ENCODE assay signal across 8 cellular contexts in genomic region chr14:72904840-72905561, GRCh38. TPM values are rescaled to one million over a fixed set of nuclear protein-coding genes. Genes with fewer than 3 reads are reported as not detected.
DNase-seq lines count a peak whose midpoint lies in the region; ATAC-seq lines count a peak whose summit lies in the region.

No MANE protein-coding gene starts in this region.

- H4K91ac ChIP-seq in trophoblast cell (ENCODE audit: low read depth, low read length): no peak overlapping the region

- no peak overlapping the region for H3K27ac ChIP-seq in Karpas-422 (ENCODE audit: low read length)
- no peak overlapping the region for H3K27ac ChIP-seq in SJSA1
- no peak overlapping the region for H3K27ac ChIP-seq in trophoblast cell (ENCODE audit: low read depth, low read length)

- H4K12ac ChIP-seq in trophoblast cell (ENCODE audit: low read depth, low read length): no peak overlapping the region

- H3K4me1 ChIP-seq in Karpas-422 (ENCODE audit: low read length): peaks cover 19% of the 10 kb centered on the region
- H3K4me1 ChIP-seq in SJSA1 (replicated peaks): peaks cover 28% of the 10 kb centered on the region
- peaks cover 10 to 18% of the 10 kb centered on the region in 2 experiments for H3K4me1 ChIP-seq in trophoblast cell (ENCODE audit: control insufficient read depth in 1 of 2, insufficient read depth in 2 of 2, low read length in 2 of 2)

- ATAC-seq in GM18502 (IDR thresholded peaks at IDR 0.05; ENCODE audit: poor library complexity, unreplicated experiment): no peak
- ATAC-seq in HG02840 (IDR thresholded peaks at IDR 0.05; ENCODE audit: low FRiP score, unreplicated experiment): no peak

- H3K14ac ChIP-seq in trophoblast cell (ENCODE audit: low read length): no peak overlapping the region

- no peak overlapping the region for H2BK5ac ChIP-seq in trophoblast cell (ENCODE audit: low read depth, low read length, poor library complexity)

- no peak overlapping the region for H2AFZ ChIP-seq in Karpas-422 (ENCODE audit: low read length)
- no peak overlapping the region for H2AFZ ChIP-seq in trophoblast cell (ENCODE audit: insufficient read depth, low read length, poor library complexity)

- WGBS in trophoblast cell (ENCODE audit: extremely low coverage, insufficient coverage, insufficient read length): no CpG with 5 or more reads among the region's 5 CpGs

- H3K9me3 ChIP-seq in Karpas-422 (ENCODE audit: low read length) (no peaks in the 10 kb centered on the region), SJSA1 (replicated peaks) (no peaks in the 10 kb centered on the region), trophoblast cell (ENCODE audit: insufficient read depth, low read depth, low read length) (no peaks in the 10 kb centered on the region)

- DNase-seq in DMS79 (lab: John Stamatoyannopoulos, UW) (peak; percentile 29), Karpas-422 (peak; percentile 92), SJSA1 (ENCODE audit: low read depth in 1 of 2, low spot score in 2 of 2) (peak; percentile 51 to 66), globus pallidus (ENCODE audit: low spot score) (peak; percentile 63), trophoblast cell (peak; percentile 58 to 89)
- DNase-seq in activated naive CD4-positive, alpha-beta T cell treated with Interleukin-2 at 50 U/mL for 16 hours: peak; percentile 63

- H3K79me1 ChIP-seq in trophoblast cell (ENCODE audit: low read length): peaks cover 1% of the 10 kb centered on the region

- no peaks in the 10 kb centered on the region for H4K20me1 ChIP-seq in Karpas-422 (ENCODE audit: insufficient read depth, low read depth, low read length)

- no peak overlapping the region for H3K4ac ChIP-seq in trophoblast cell (ENCODE audit: low read depth, low read length)

- no peak overlapping the region for H3K4me2 ChIP-seq in Karpas-422 (ENCODE audit: low read depth, low read length, poor library complexity, severe bottlenecking)
- no peak overlapping the region for H3K4me2 ChIP-seq in trophoblast cell (ENCODE audit: low read length)

- no peaks in the 10 kb centered on the region for H3K27me3 ChIP-seq in Karpas-422 (ENCODE audit: low read length)
- no peaks in the 10 kb centered on the region for H3K27me3 ChIP-seq in SJSA1 (replicated peaks)
- no peaks in the 10 kb centered on the region for H3K27me3 ChIP-seq in trophoblast cell (ENCODE audit: insufficient read depth, low read length)

- H3K9ac ChIP-seq in Karpas-422 (ENCODE audit: low read length) (no peak overlapping the region), trophoblast cell (ENCODE audit: low read length) (no peak overlapping the region)

- H3K9me2 ChIP-seq in Karpas-422 (replicated peaks; ENCODE audit: insufficient read depth, low read length): no peaks in the 10 kb centered on the region

- no peak overlapping the region for H4K8ac ChIP-seq in trophoblast cell (ENCODE audit: low read depth, low read length)

- H2BK120ac ChIP-seq in trophoblast cell (ENCODE audit: insufficient read depth, low read length, poor library complexity): no peak overlapping the region

- H3K4me3 ChIP-seq in Karpas-422 (ENCODE audit: low read length): no peak overlapping the region
- H3K4me3 ChIP-seq in SJSA1: no peak overlapping the region
- no peak overlapping the region for H3K4me3 ChIP-seq in trophoblast cell (ENCODE audit: low read depth, low read length)

- no peak overlapping the region for H3K23ac ChIP-seq in trophoblast cell (ENCODE audit: low read length)

- H2BK12ac ChIP-seq in trophoblast cell (ENCODE audit: low read length): no peak overlapping the region

- H3K18ac ChIP-seq in trophoblast cell (ENCODE audit: low read length): no peak overlapping the region

- H2AK5ac ChIP-seq in trophoblast cell (ENCODE audit: low read length): no peak overlapping the region

- H3K36me3 ChIP-seq in Karpas-422 (ENCODE audit: insufficient read depth, low read length) (no peaks in the 10 kb centered on the region), SJSA1 (no peaks in the 10 kb centered on the region), trophoblast cell (ENCODE audit: control insufficient read depth in 1 of 2, insufficient read depth in 2 of 2, low read length in 2 of 2) (no peaks in the 10 kb centered on the region)

- H3K79me2 ChIP-seq in Karpas-422 (ENCODE audit: low read length) (no peaks in the 10 kb centered on the region), trophoblast cell (ENCODE audit: control insufficient read depth, insufficient read depth, low read length, poor library complexity) (no peaks in the 10 kb centered on the region)

RNA-seq across cellular contexts. Expression of gene DPF3, which starts 11.1 kb away (rescaled TPM):
- 3.1 and 6.7 TPM in 2 replicates for total RNA-seq in Karpas-422 (2014; rRNA removed; shearing (Covaris generic); ENCODE audit: low replicate concordance)
- total RNA-seq in SJSA1 (2014; rRNA removed; shearing (Covaris generic)): 0.53 and 2.1 TPM in 2 replicates
- polyA plus RNA-seq in trophoblast cell (2013): 4.3 and 4.7 TPM in 2 replicates

RNA-seq across cellular contexts. Expression of gene DCAF4, which starts 21.3 kb away (rescaled TPM):
- 29.9 and 31.9 TPM in 2 replicates for total RNA-seq in Karpas-422 (2014; rRNA removed; shearing (Covaris generic); ENCODE audit: low replicate concordance)
- 14.4 and 24.2 TPM in 2 replicates for total RNA-seq in SJSA1 (2014; rRNA removed; shearing (Covaris generic))
- 35.0 and 42.5 TPM in 2 replicates for polyA plus RNA-seq in trophoblast cell (2013)

Comparison
In these comparisons a context has a peak if more than half of its experiments do, and no peak if none do; other contexts are left out.
1. DNase-seq: peak in every context shown above with its lines; median percentile 92 in Karpas-422; 74 in trophoblast cell; 63 in activated naive CD4-positive, alpha-beta T cell treated with Interleukin-2 at 50 U/mL for 16 hours; 63 in globus pallidus; 58 in SJSA1; 29 in DMS79.